19 cellular contexts compared by ENCODE assay signal in the genomic region with DNA sequence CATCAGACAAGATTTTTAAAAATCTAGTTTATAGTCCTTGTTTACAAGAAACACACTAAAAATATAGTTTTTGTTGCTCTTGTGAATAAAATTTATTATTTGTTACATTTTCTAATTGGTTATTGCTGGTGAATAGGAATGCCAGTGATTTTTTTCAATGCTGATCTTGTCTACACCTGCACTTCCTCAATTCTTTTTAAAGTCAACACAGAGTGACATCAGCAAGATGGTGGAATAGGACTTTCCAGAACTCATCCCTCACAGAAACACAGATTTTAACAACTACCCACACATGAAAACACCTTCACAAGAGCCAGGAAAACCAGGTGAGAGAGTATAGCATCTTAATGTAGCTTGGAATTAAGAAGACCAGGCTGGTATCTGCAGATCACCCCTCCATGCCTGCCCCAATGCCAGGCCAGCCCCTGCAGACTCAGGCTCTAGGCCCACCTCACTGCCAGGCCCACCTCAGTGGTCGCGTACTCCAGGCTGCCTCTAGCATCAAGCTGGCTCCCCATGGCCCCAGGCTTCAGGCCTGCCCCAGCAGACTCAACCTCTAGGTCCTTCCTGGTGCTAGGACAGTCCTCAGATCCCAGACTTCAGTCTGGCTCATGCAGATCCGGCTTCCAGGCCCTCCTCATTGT.
"Had no signal": no experiment of that assay in that cellular context is flagged by ENCODE, and none has a peak within 500 bp of the region (broad histone marks: within the 10 kb centered on the region; RNA-seq: fewer than 3 reads in every experiment).

No MANE protein-coding gene starts in this region.

- H3K27me3 ChIP-seq: dorsolateral prefrontal cortex, heart left ventricle, ovary, right atrium auricular region, sigmoid colon, tibial artery had no signal

- H3K9me3 Mint-ChIP-seq: nephron progenitor cell; stimulated activated naive CD8-positive, alpha-beta T cell treated with anti-CD3 and anti-CD28 coated beads, Interleukin-15, Interleukin-2, amounts not matched to agents 100 ng/mL and 50 ng/mL, for 24 hours had no signal

- H3K4me1 ChIP-seq: heart left ventricle, right atrium auricular region, sigmoid colon, tibial artery had no signal

- FAIRE-seq: frontal cortex, islet of Langerhans had no signal

- H3K27ac Mint-ChIP-seq: naive thymus-derived CD4-positive, alpha-beta T cell; nephron progenitor cell; stimulated activated naive CD8-positive, alpha-beta T cell treated with anti-CD3 and anti-CD28 coated beads, Interleukin-15, Interleukin-2, amounts not matched to agents 100 ng/mL and 50 ng/mL, for 24 hours had no signal

- H3K4me3 Mint-ChIP-seq: naive thymus-derived CD4-positive, alpha-beta T cell; nephron progenitor cell; stimulated activated naive CD8-positive, alpha-beta T cell treated with anti-CD3 and anti-CD28 coated beads, Interleukin-15, Interleukin-2, amounts not matched to agents 100 ng/mL and 50 ng/mL, for 24 hours had no signal

- H3K36me3 ChIP-seq: heart left ventricle, ovary, right atrium auricular region, sigmoid colon, tibial artery had no signal

- ATAC-seq: heart left ventricle; naive thymus-derived CD4-positive, alpha-beta T cell had no signal

- H3K4me3 ChIP-seq: dorsolateral prefrontal cortex, heart left ventricle, ovary, right atrium auricular region, sigmoid colon, skin epidermis, tibial artery had no signal

- DNase-seq: cortex of kidney; dorsolateral prefrontal cortex; effector CD8-positive, alpha-beta T cell; heart left ventricle; hypothalamus; kidney glomerular epithelial cell; mammary epithelial cell; naive thymus-derived CD4-positive, alpha-beta T cell; nephron progenitor cell; ovary; sigmoid colon; stimulated activated CD4-positive, alpha-beta T cell treated with anti-CD3 and anti-CD28 coated beads, Interleukin-2, amount 100 ng/mL, for 24 hours; stimulated activated CD4-positive, alpha-beta T cell treated with anti-CD3 and anti-CD28 coated beads, Interleukin-4, amount 100 ng/mL, for 4 hours; tibial artery had no signal

- H3K9me3 ChIP-seq: heart left ventricle, ovary, right atrium auricular region, sigmoid colon, tibial artery had no signal

- H3K4me1 Mint-ChIP-seq: nephron progenitor cell had no signal

- H3K36me3 Mint-ChIP-seq: naive thymus-derived CD4-positive, alpha-beta T cell had no signal

- H3K27ac ChIP-seq: dorsolateral prefrontal cortex, heart left ventricle, ovary, right atrium auricular region, sigmoid colon, skin epidermis, tibial artery had no signal
